ENCODE assay signal across 16 cellular contexts in genomic region chr9:134258828-134259546, GRCh38.
DNase-seq lines count a peak whose midpoint lies in the region; ATAC-seq and TF ChIP-seq lines count a peak whose summit lies in the region.
"Had no signal": no experiment of that assay in that cellular context is flagged by ENCODE, and none has a peak within 500 bp of the region (broad histone marks: within the 10 kb centered on the region; RNA-seq: fewer than 3 reads in every experiment).

No MANE protein-coding gene starts in this region.

- no peak overlapping the region for H3K4me3 ChIP-seq in body of pancreas
- H3K4me3 ChIP-seq in prostate gland, result no peak overlapping the region
- H3K4me3 ChIP-seq in gastrocnemius medialis, result no peak overlapping the region

- no peaks in the 10 kb centered on the region for H3K9me3 ChIP-seq in body of pancreas
- H3K9me3 ChIP-seq in prostate gland, result no peaks in the 10 kb centered on the region
- H3K9me3 ChIP-seq in gastrocnemius medialis, result no peaks in the 10 kb centered on the region

- H3K36me3 ChIP-seq in body of pancreas (replicated peaks in 1 of 2; ENCODE audit: insufficient read depth in 1 of 2, low read depth in 2 of 2) (no peaks in the 10 kb centered on the region), prostate gland (no peaks in the 10 kb centered on the region), gastrocnemius medialis (no peaks in the 10 kb centered on the region)

- no peak for TF ChIP-seq CTCF in body of pancreas (IDR thresholded peaks at IDR 0.05)
- no peak for TF ChIP-seq CTCF in prostate gland (IDR thresholded peaks at IDR 0.05)
- TF ChIP-seq CTCF in gastrocnemius medialis (IDR thresholded peaks at IDR 0.05 in 4 of 5, conservative IDR thresholded peaks at IDR 0.05 in 1 of 5), result no peak

- H3K4me1 ChIP-seq in body of pancreas (peaks cover 9% of the 10 kb centered on the region), prostate gland (replicated peaks) (no peaks in the 10 kb centered on the region), gastrocnemius medialis (no peaks in the 10 kb centered on the region)

- in situ Hi-C loops in G401 (cut with HindIII; ENCODE audit: low sequenced_read_pairs) (no loop called here), gastrocnemius medialis (cut with MboI; ENCODE audit: low sequenced_read_pairs in 4 of 4) (no loop called here)

- 29 to 44% methylated on average over 6 to 11 of the region's 11 CpGs for WGBS in body of pancreas, 2 donors
- WGBS in prostate gland, result 66% methylated on average over 10 of the region's 11 CpGs

- ATAC-seq in body of pancreas (peak; percentile 64), left ventricle myocardium superior (peak; percentile 90), gastrocnemius medialis (no peak), GM21529 (IDR thresholded peaks at IDR 0.05; ENCODE audit: unreplicated experiment) (no peak)
- ATAC-seq: PC-3 had no signal

- TF ChIP-seq POLR2A in body of pancreas (IDR thresholded peaks at IDR 0.05) (no peak), prostate gland (IDR thresholded peaks at IDR 0.05) (no peak), gastrocnemius medialis (IDR thresholded peaks at IDR 0.05) (no peak)

- DNase-seq in G401 (ENCODE audit: low spot score), result peak; percentile 26
- peak; percentile 40 to 72 (median 62) for DNase-seq in body of pancreas
- peak; percentile 83 for DNase-seq in left ventricle myocardium superior
- DNase-seq in prostate gland (ENCODE audit: low spot score), result peak; percentile 64
- no peak for DNase-seq in AG08396 (ENCODE audit: low spot score)
- DNase-seq in gastrocnemius medialis, result no peak
- DNase-seq: GDM1, H9, IMR-90, NCI-H1417 treated with DMSO at 0.1 percent for 48 hours, NCI-H1930, NCI-H226, NCI-H524 treated with DMSO at 0.1 percent for 48 hours, PC-3, RPMI8226 had no signal

- H3K27me3 ChIP-seq in body of pancreas (no peaks in the 10 kb centered on the region), prostate gland (replicated peaks; ENCODE audit: insufficient read depth) (no peaks in the 10 kb centered on the region), gastrocnemius medialis (no peaks in the 10 kb centered on the region)

- intact Hi-C loops in body of pancreas (cut with DNase I), result no loop called here
- intact Hi-C loops in left ventricle myocardium superior (cut with micrococcal nuclease), result no loop called here
- intact Hi-C loops in prostate gland (cut with DNase I), result no loop called here
- intact Hi-C loops in gastrocnemius medialis (cut with DNase I; ENCODE audit: low total_unique reads), result no loop called here

- H3K27ac ChIP-seq in body of pancreas (no peak overlapping the region), prostate gland (no peak overlapping the region), gastrocnemius medialis (no peak overlapping the region)

Comparison
In these comparisons a context has a peak if more than half of its experiments do, and no peak if none do; other contexts are left out.
1. DNase-seq: peak in G401 (single experiment), body of pancreas (4 of 4), left ventricle myocardium superior (single experiment) and prostate gland (single experiment); none in AG08396 (single experiment) and gastrocnemius medialis (0 of 2).
2. ATAC-seq: peak in body of pancreas (single experiment) and left ventricle myocardium superior (single experiment); none in gastrocnemius medialis (0 of 2) and GM21529 (single experiment).